Comparison of ENCODE assay signal across 19 cellular contexts in genomic region chr4:184810720-184811119, GRCh38. TPM values are rescaled to one million over a fixed set of nuclear protein-coding genes. Genes with fewer than 3 reads are reported as not detected.
A peak's percentile ranks its signal among the peaks of the same experiment; 100 is the strongest.
DNase-seq lines count a peak whose midpoint lies in the region; ATAC-seq, FAIRE-seq and TF ChIP-seq lines count a peak whose summit lies in the region.
"Had no signal": no experiment of that assay in that cellular context is flagged by ENCODE, and none has a peak within 500 bp of the region (broad histone marks: within the 10 kb centered on the region; RNA-seq: fewer than 3 reads in every experiment).

No MANE protein-coding gene starts in this region.

- FAIRE-seq in kidney (lab: Jason Lieb, UNC): no peak
- FAIRE-seq: urothelium cell line had no signal

- H3K4me1 Mint-ChIP-seq in stimulated activated effector memory CD8-positive, alpha-beta T cell treated with anti-CD3 and anti-CD28 coated beads, Interleukin-12 subunit alpha, Interleukin-12 subunit beta, amount 100 ng/mL, for 72 hours: peaks cover 38% of the 10 kb centered on the region

- no peak for TF ChIP-seq POLR2A in sigmoid colon (IDR thresholded peaks at IDR 0.05)

- H3K27ac ChIP-seq in angular gyrus (ENCODE audit: low read depth, low read length) (peak overlapping the region; percentile 64), kidney (ENCODE audit: low read depth in 2 of 2, low read length in 2 of 2) (peak overlapping the region; percentile 29 to 69), sigmoid colon (no peak overlapping the region)

- H3K4me1 ChIP-seq in kidney (ENCODE audit: control insufficient read depth in 1 of 2, insufficient read depth in 1 of 2, low read depth in 1 of 2, low read length in 2 of 2): peaks cover 39 to 44% of the 10 kb centered on the region in 2 donors
- peaks cover 0 to 56% (median 41%) of the 10 kb centered on the region in 4 donors for H3K4me1 ChIP-seq in sigmoid colon

- no peak overlapping the region for H3K4me3 Mint-ChIP-seq in stimulated activated effector memory CD8-positive, alpha-beta T cell treated with anti-CD3 and anti-CD28 coated beads, Interleukin-12 subunit alpha, Interleukin-12 subunit beta, amount 100 ng/mL, for 72 hours
- H3K4me3 Mint-ChIP-seq: activated naive CD4-positive, alpha-beta T cell treated with anti-CD3 and anti-CD28 coated beads, Interleukin-2, amount 50 U/mL, for 24 hours; activated T-cell treated with anti-CD3 and anti-CD28 coated beads, Interleukin-2, amount 50 U/mL, for 4 hours had no signal

- no peak for TF ChIP-seq CTCF in kidney (IDR thresholded peaks at IDR 0.05; ENCODE audit: borderline replicate concordance, extremely low read depth, insufficient read depth)
- TF ChIP-seq CTCF in omental fat pad (IDR thresholded peaks at IDR 0.05): no peak
- no peak for TF ChIP-seq CTCF in sigmoid colon (IDR thresholded peaks at IDR 0.05)

- H3K27ac Mint-ChIP-seq in stimulated activated effector memory CD8-positive, alpha-beta T cell treated with anti-CD3 and anti-CD28 coated beads, Interleukin-12 subunit alpha, Interleukin-12 subunit beta, amount 100 ng/mL, for 72 hours: no peak overlapping the region
- H3K27ac Mint-ChIP-seq: activated naive CD4-positive, alpha-beta T cell treated with anti-CD3 and anti-CD28 coated beads, Interleukin-2, amount 50 U/mL, for 24 hours had no signal

- H3K4me3 ChIP-seq in kidney (ENCODE audit: low read length in 2 of 2) (peak overlapping the region; percentile 1 to 4), sigmoid colon (no peak overlapping the region)
- H3K4me3 ChIP-seq: HAP-1, lung had no signal

- peaks cover 6% of the 10 kb centered on the region for H3K36me3 Mint-ChIP-seq in stimulated activated effector memory CD8-positive, alpha-beta T cell treated with anti-CD3 and anti-CD28 coated beads, Interleukin-12 subunit alpha, Interleukin-12 subunit beta, amount 100 ng/mL, for 72 hours

- peak overlapping the region in 1 of 2 donors; percentile 44 for H3K9ac ChIP-seq in kidney (ENCODE audit: low read length in 2 of 2)

- H3K36me3 ChIP-seq in kidney (ENCODE audit: control insufficient read depth in 1 of 2, insufficient read depth in 2 of 2, low read length in 2 of 2): no peaks in the 10 kb centered on the region
- H3K36me3 ChIP-seq in sigmoid colon: no peaks in the 10 kb centered on the region
- H3K36me3 ChIP-seq: HAP-1 had no signal

- no peaks in the 10 kb centered on the region for H3K27me3 ChIP-seq in sigmoid colon

- TF ChIP-seq EP300 in sigmoid colon (IDR thresholded peaks at IDR 0.05): no peak

- no peaks in the 10 kb centered on the region for H3K9me3 ChIP-seq in kidney (ENCODE audit: control insufficient read depth in 1 of 2, low read length in 2 of 2)
- H3K9me3 ChIP-seq in sigmoid colon: no peaks in the 10 kb centered on the region
- H3K9me3 ChIP-seq: Caco-2, HAP-1 had no signal

- intact Hi-C loops in kidney (cut with DNase I): no loop called here
- intact Hi-C loops in sigmoid colon (cut with DNase I): no loop called here

- peak; percentile 39 for DNase-seq in MV-4-11 (lab: John Stamatoyannopoulos, UW)
- DNase-seq in kidney: no peak
- no peak for DNase-seq in stimulated activated effector memory CD8-positive, alpha-beta T cell treated with anti-CD3 and anti-CD28 coated beads, Interleukin-12 subunit alpha, Interleukin-12 subunit beta, amount 100 ng/mL, for 72 hours (ENCODE audit: low spot score in 2 of 2)
- DNase-seq in activated effector memory CD4-positive, alpha-beta T cell treated with anti-CD3 and anti-CD28 coated beads, Interleukin-2, amount 50 U/mL, for 16 hours: no peak
- DNase-seq in omental fat pad (ENCODE audit: low spot score): no peak
- DNase-seq in sigmoid colon: no peak
- DNase-seq in stimulated activated CD4-positive, alpha-beta T cell treated with anti-CD3 and anti-CD28 coated beads, Interleukin-2, amount 100 ng/mL, for 48 hours: no peak
- DNase-seq: activated T-cell treated with anti-CD3 and anti-CD28 coated beads, Interleukin-2, amount 50 U/mL, for 4 hours; Caco-2; NCI-H1436; NCI-H2171; NCI-H526; nucleus accumbens; stimulated activated naive CD4-positive, alpha-beta T cell treated with Interleukin-2 at 50 U/mL for 16 hours had no signal

- ATAC-seq in stimulated activated effector memory CD8-positive, alpha-beta T cell treated with anti-CD3 and anti-CD28 coated beads, Interleukin-12 subunit alpha, Interleukin-12 subunit beta, amount 100 ng/mL, for 72 hours: peak; percentile 87
- no peak for ATAC-seq in omental fat pad (ENCODE audit: low FRiP score)
- ATAC-seq: activated T-cell treated with anti-CD3 and anti-CD28 coated beads, Interleukin-2, amount 50 U/mL, for 4 hours had no signal

- H3K9me3 Mint-ChIP-seq in stimulated activated effector memory CD8-positive, alpha-beta T cell treated with anti-CD3 and anti-CD28 coated beads, Interleukin-12 subunit alpha, Interleukin-12 subunit beta, amount 100 ng/mL, for 72 hours: no peaks in the 10 kb centered on the region
- H3K9me3 Mint-ChIP-seq: activated naive CD4-positive, alpha-beta T cell treated with anti-CD3 and anti-CD28 coated beads, Interleukin-2, amount 50 U/mL, for 24 hours; activated T-cell treated with anti-CD3 and anti-CD28 coated beads, Interleukin-2, amount 50 U/mL, for 4 hours had no signal

- 87 to 91% methylated on average over 10 of the region's 10 CpGs for WGBS in sigmoid colon, 2 donors

RNA-seq across cellular contexts. Expression of gene ACSL1, which starts 15.0 kb away (rescaled TPM):
- total RNA-seq in kidney: 98.1 TPM
- polyA plus RNA-seq in kidney (ENCODE audit: insufficient read depth, low read depth, low replicate concordance): 322 TPM
- total RNA-seq in omental fat pad: 1,000 to 10,000 TPM in 2 of 4 donors, 100 to 1,000 TPM in 2; 577 to 1,142 (median 917) TPM
- total RNA-seq in sigmoid colon: 100 to 1,000 TPM in 2 of 4 donors, 10 to 100 TPM in 2; 37.8 to 118 (median 72.3) TPM
- 100 to 1,000 TPM in 1 of 3 donors, 10 to 100 TPM in 2; 31.7 to 121 (median 57.1) TPM for polyA plus RNA-seq in sigmoid colon

Comparison
In these comparisons a context has a peak if more than half of its experiments do, and no peak if none do; other contexts are left out.
1. H3K27ac ChIP-seq: peak in angular gyrus (single experiment) and kidney (2 of 2); none in sigmoid colon (0 of 4).
2. H3K4me3 ChIP-seq: peak in kidney (2 of 2); none in sigmoid colon (0 of 4).